21 cellular contexts compared by ENCODE assay signal in the genomic region with DNA sequence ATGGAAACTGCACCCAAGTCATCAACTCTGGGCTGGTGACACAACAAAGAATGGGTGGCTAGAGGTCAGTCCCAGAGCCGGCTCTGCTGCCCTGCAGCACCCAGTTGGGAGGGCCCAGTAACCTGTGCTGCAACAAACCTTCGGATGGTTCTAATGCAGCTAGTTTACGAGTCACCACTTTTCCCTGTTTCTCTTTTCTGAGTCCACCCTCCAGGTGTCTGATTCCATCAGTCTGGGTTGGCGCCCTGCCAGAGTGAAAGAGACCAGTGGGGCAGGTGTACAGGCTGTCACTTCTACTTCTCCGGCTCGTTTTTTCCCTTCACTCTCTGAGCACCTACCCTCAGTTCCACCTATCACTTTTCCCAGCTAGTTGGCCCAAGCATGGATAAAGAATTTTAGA.
A peak's percentile ranks its signal among the peaks of the same experiment; 100 is the strongest.
DNase-seq lines count a peak whose midpoint lies in the region; ATAC-seq and TF ChIP-seq lines count a peak whose summit lies in the region.
"Had no signal": no experiment of that assay in that cellular context is flagged by ENCODE, and none has a peak within 500 bp of the region (broad histone marks: within the 10 kb centered on the region; RNA-seq: fewer than 3 reads in every experiment).

No MANE protein-coding gene starts in this region.

- intact Hi-C loops in right cardiac atrium (cut with DNase I): no loop called here
- intact Hi-C loops in left ventricle myocardium superior (cut with micrococcal nuclease): no loop called here

- no peak for TF ChIP-seq CTCF in RWPE2 (IDR thresholded peaks at IDR 0.05; ENCODE audit: poor library complexity, severe bottlenecking)

- H3K36me3 ChIP-seq in RWPE2 (ENCODE audit: low read depth): peaks cover 15% of the 10 kb centered on the region
- H3K36me3 ChIP-seq: adrenal gland, lower lobe of right lung, right atrium auricular region, spleen had no signal

- H3K9me3 ChIP-seq in right cardiac atrium (ENCODE audit: control insufficient read depth, low read length) (no peaks in the 10 kb centered on the region), RWPE2 (ENCODE audit: severe bottlenecking) (no peaks in the 10 kb centered on the region)
- H3K9me3 ChIP-seq: adrenal gland, lower lobe of right lung, right atrium auricular region, spleen had no signal

- peak in 2 of 3 donors; percentile 63 to 66 for DNase-seq in right cardiac atrium
- no peak for DNase-seq in left ventricle myocardium superior
- DNase-seq in NCI-H510A (lab: John Stamatoyannopoulos, UW): peak; percentile 86
- DNase-seq in RWPE2 (ENCODE audit: low spot score): no peak
- no peak for DNase-seq in activated CD4-positive, alpha-beta T cell treated with anti-CD3 and anti-CD28 coated beads, Interleukin-2, amount 50 U/mL, for 4 hours
- DNase-seq in activated gamma-delta T cell (lab: John Stamatoyannopoulos, UW): no peak
- DNase-seq in NCI-H1436 (lab: John Stamatoyannopoulos, UW): no peak
- DNase-seq: activated CD4-positive, CD25-positive, alpha-beta regulatory T cell; activated naive CD4-positive, alpha-beta T cell treated with Interleukin-2 at 50 U/mL for 16 hours; activated T-cell treated with anti-CD3 and anti-CD28 coated beads, Interleukin-2, amount 50 U/mL, for 72 hours; adrenal gland; CD8-positive, alpha-beta T cell; Kasumi-1; lower lobe of right lung; NCI-H187 treated with DMSO at 0.1 percent for 48 hours; NCI-H2227 treated with DMSO at 0.1 percent for 48 hours; spleen; T-helper 1 cell; trophoblast cell had no signal

- WGBS in right cardiac atrium: 65% methylated on average over 6 of the region's 6 CpGs

- H3K27me3 ChIP-seq in right cardiac atrium (ENCODE audit: control insufficient read depth, insufficient read depth): no peaks in the 10 kb centered on the region
- H3K27me3 ChIP-seq in RWPE2 (ENCODE audit: insufficient read depth, poor library complexity, severe bottlenecking): no peaks in the 10 kb centered on the region
- H3K27me3 ChIP-seq: adrenal gland, right atrium auricular region, spleen had no signal

- H3K4me1 ChIP-seq in right cardiac atrium (ENCODE audit: control insufficient read depth, insufficient read depth, low read length) (no peaks in the 10 kb centered on the region), RWPE2 (ENCODE audit: insufficient read depth, poor library complexity, severe bottlenecking) (peaks cover 11% of the 10 kb centered on the region)
- H3K4me1 ChIP-seq: adrenal gland, lower lobe of right lung, spleen had no signal

- peak in 1 of 2 donors; percentile 26 for ATAC-seq in right cardiac atrium
- ATAC-seq in left ventricle myocardium superior: no peak
- ATAC-seq in RWPE2 (ENCODE audit: low read depth): peak; percentile 85
- ATAC-seq in GM18868 (IDR thresholded peaks at IDR 0.05; ENCODE audit: unreplicated experiment): no peak
- ATAC-seq: activated T-cell treated with anti-CD3 and anti-CD28 coated beads, Interleukin-2, amount 50 U/mL, for 72 hours; CD8-positive, alpha-beta T cell; lower lobe of right lung had no signal

- H3K27ac ChIP-seq in right cardiac atrium (ENCODE audit: low read length): peak overlapping the region; percentile 39
- H3K27ac ChIP-seq in RWPE2 (ENCODE audit: poor library complexity, severe bottlenecking): no peak overlapping the region
- H3K27ac ChIP-seq: adrenal gland, lower lobe of right lung, spleen had no signal

- H3K4me3 ChIP-seq in right cardiac atrium (ENCODE audit: low read length) (no peak overlapping the region), RWPE2 (ENCODE audit: severe bottlenecking) (no peak overlapping the region)
- H3K4me3 ChIP-seq: adrenal gland, lower lobe of right lung, right atrium auricular region, spleen had no signal

Comparison
In these comparisons a context has a peak if more than half of its experiments do, and no peak if none do; other contexts are left out.
1. DNase-seq: peak in right cardiac atrium (2 of 3) and NCI-H510A (single experiment); none in left ventricle myocardium superior (single experiment), RWPE2 (single experiment), activated CD4-positive, alpha-beta T cell treated with anti-CD3 and anti-CD28 coated beads, Interleukin-2, amount 50 U/mL, for 4 hours (0 of 2), activated gamma-delta T cell (single experiment) and NCI-H1436 (single experiment).